In the genomic region with DNA sequence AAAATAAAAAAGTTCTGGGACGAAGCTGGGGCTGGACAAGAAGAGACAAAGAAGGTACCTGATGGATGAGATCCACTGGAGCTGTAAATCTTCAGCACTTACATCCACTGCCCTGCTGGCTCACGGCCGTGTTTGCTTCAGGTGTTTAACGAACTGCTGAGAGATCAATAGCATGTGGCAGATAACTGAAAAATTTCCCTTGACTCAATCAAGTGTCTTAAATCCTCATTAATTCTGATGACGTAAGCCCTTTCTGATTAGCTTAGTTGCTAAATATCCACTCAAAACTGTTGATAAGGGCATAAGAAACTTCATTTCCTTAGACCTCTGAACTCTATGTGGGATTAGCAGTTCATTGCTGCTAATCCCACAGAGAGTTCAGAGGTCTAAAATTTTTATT, we compare ENCODE assay signal across 23 cellular contexts.
"Had no signal": no experiment of that assay in that cellular context is flagged by ENCODE, and none has a peak within 500 bp of the region (broad histone marks: within the 10 kb centered on the region; RNA-seq: fewer than 3 reads in every experiment).

No MANE protein-coding gene starts in this region.

- DNase-seq: head of caudate nucleus; hypothalamus; immature natural killer cell; left ventricle myocardium inferior; midbrain; mucosa of descending colon; naive thymus-derived CD4-positive, alpha-beta T cell; stimulated activated CD4-positive, alpha-beta T cell treated with anti-CD3 and anti-CD28 coated beads, Interleukin-1b, Interleukin-23, amount 100 ng/mL, for 48 hours; stimulated activated CD4-positive, alpha-beta T cell treated with anti-CD3 and anti-CD28 coated beads, Interleukin-2, amount 100 ng/mL, for 48 hours; stimulated activated CD4-positive, alpha-beta T cell treated with anti-CD3 and anti-CD28 coated beads, Interleukin-4, amount 100 ng/mL, for 4 hours; stimulated activated CD8-positive, alpha-beta memory T cell treated with anti-CD3 and anti-CD28 coated beads, Interleukin-4, amount 100 ng/mL, for 48 hours; stimulated activated naive CD4-positive, alpha-beta T cell treated with Interleukin-2 at 50 U/mL for 16 hours; stimulated activated naive CD8-positive, alpha-beta T cell treated with anti-CD3 and anti-CD28 coated beads, Interleukin-15, amount 100 ng/mL, for 72 hours; substantia nigra; uterus had no signal

- ATAC-seq: mucosa of descending colon; naive thymus-derived CD4-positive, alpha-beta T cell; natural killer cell treated with Interleukin-12 subunit alpha and Interleukin-12 subunit beta and Interleukin-15 and Interleukin-18, amount 100 ng/mL, for 72 hours; sciatic nerve; stimulated activated memory B cell treated with anti-CD40 and anti-IgM and Interleukin-4, amounts not matched to agents 10 μg/mL and 1 μg/mL and 100 μg/mL, for 72 hours; stimulated activated naive CD8-positive, alpha-beta T cell treated with anti-CD3 and anti-CD28 coated beads, Interleukin-15, amount 100 ng/mL, for 72 hours had no signal

- H3K27ac ChIP-seq: left ventricle myocardium inferior, parathyroid adenoma, right atrium auricular region, skin epidermis, tibial nerve, uterus had no signal

- H3K9ac ChIP-seq: parathyroid adenoma had no signal

- H3K9me3 ChIP-seq: left ventricle myocardium inferior, mucosa of descending colon, right atrium auricular region, tibial nerve, uterus had no signal

- H3K27me3 ChIP-seq: right atrium auricular region, tibial nerve, uterus had no signal

- H2AFZ ChIP-seq: parathyroid adenoma had no signal

- H3K4me3 ChIP-seq: left ventricle myocardium inferior, lung, mucosa of descending colon, right atrium auricular region, skin epidermis, tibial nerve, uterus had no signal

- H3K79me2 ChIP-seq: parathyroid adenoma had no signal

- H3K4me1 ChIP-seq: left ventricle myocardium inferior, parathyroid adenoma, right atrium auricular region, tibial nerve, uterus had no signal

- H3K36me3 ChIP-seq: left ventricle myocardium inferior, right atrium auricular region, tibial nerve, uterus had no signal
